13 cellular contexts compared by ENCODE assay signal in genomic region chr11:119699227-119699626, GRCh38. TPM values are rescaled to one million over a fixed set of nuclear protein-coding genes. Genes with fewer than 3 reads are reported as not detected.
A peak's percentile ranks its signal among the peaks of the same experiment; 100 is the strongest.
DNase-seq lines count a peak whose midpoint lies in the region; ATAC-seq and TF ChIP-seq lines count a peak whose summit lies in the region.
"Had no signal": no experiment of that assay in that cellular context is flagged by ENCODE, and none has a peak within 500 bp of the region (broad histone marks: within the 10 kb centered on the region; RNA-seq: fewer than 3 reads in every experiment).

No MANE protein-coding gene starts in this region.

- H3K36me3 ChIP-seq in esophagus (ENCODE audit: control insufficient read depth in 2 of 2, insufficient read depth in 2 of 2, low read length in 1 of 2) = no peaks in the 10 kb centered on the region
- no peaks in the 10 kb centered on the region for H3K36me3 ChIP-seq in left lung

- intact Hi-C loops in left lung (cut with DNase I) = no loop called here

- POLR2A ChIA-PET in GM10248 (lab: Yijun Ruan, JAX) = no interaction called here

- WGBS in esophagus, 2 donors = 26 to 43% methylated on average over 13 of the region's 13 CpGs

- H3K9me3 ChIP-seq in esophagus (ENCODE audit: control insufficient read depth in 2 of 2, insufficient read depth in 1 of 2, low read depth in 1 of 2, low read length in 1 of 2) = no peaks in the 10 kb centered on the region
- H3K9me3 ChIP-seq in left lung = no peaks in the 10 kb centered on the region

- CTCF ChIA-PET in GM10248 (lab: Yijun Ruan, JAX) = interaction anchor here (0.8 to 2.2 kb wide), 5 partner anchors 10 to 30 kb away, joined by 3 to 11 read pairs (median 6); partner anchors contain the start of gene NECTIN1

- H3K4me3 ChIP-seq in esophagus (ENCODE audit: low read depth in 1 of 2, low read length in 2 of 2) = no peak overlapping the region
- H3K4me3 ChIP-seq in left lung = no peak overlapping the region

- H3K27ac ChIP-seq in esophagus (ENCODE audit: low read depth in 2 of 2, low read length in 1 of 2) (peak overlapping the region; percentile 97 to 99), left lung (no peak overlapping the region)

- H3K27me3 ChIP-seq in esophagus (ENCODE audit: control insufficient read depth in 1 of 2, insufficient read depth in 2 of 2, low read length in 2 of 2) (no peaks in the 10 kb centered on the region), left lung (no peaks in the 10 kb centered on the region)

- peak; percentile 73 for DNase-seq in HT-29 (ENCODE audit: low spot score)
- DNase-seq in left lung = peak; percentile 68 to 81
- DNase-seq in stromal cell of bone marrow (ENCODE audit: low read depth) = peak; percentile 17
- no peak for DNase-seq in GF-D8 (lab: John Stamatoyannopoulos, UW)
- DNase-seq in GM10248 (ENCODE audit: extremely low spot score) = no peak
- no peak for DNase-seq in activated naive CD4-positive, alpha-beta T cell treated with anti-CD3 and anti-CD28 coated beads, Interleukin-2, amount 50 U/mL, for 16 hours
- DNase-seq: activated naive CD4-positive, alpha-beta T cell treated with anti-CD3 and anti-CD28 coated beads, Interleukin-2, amount 10 ng/mL, durations not matched to agents 7 days and 5 days; cortex of kidney; NCI-H146; NCI-H526 treated with DMSO at 0.1 percent for 48 hours; SHP77 had no signal

- H3K4me1 ChIP-seq in esophagus (ENCODE audit: control insufficient read depth in 2 of 2, insufficient read depth in 2 of 2, low read length in 1 of 2) = peaks cover 5 to 49% of the 10 kb centered on the region in 2 donors
- peaks cover 0 to 32% of the 10 kb centered on the region in 2 donors for H3K4me1 ChIP-seq in left lung

- ATAC-seq in left lung (peak; percentile 78), GM18870 (IDR thresholded peaks at IDR 0.05; ENCODE audit: unreplicated experiment) (no peak)

- no peak for TF ChIP-seq CTCF in left lung (IDR thresholded peaks at IDR 0.05)
- no peak for TF ChIP-seq CTCF in GM10248 (IDR thresholded peaks at IDR 0.05; ENCODE audit: control extremely low read depth, extremely low read depth, low read depth, missing control alignments)

RNA-seq across cellular contexts. Expression of gene NECTIN1, which starts 29.8 kb away (rescaled TPM):
- 38.9 and 46.5 TPM in 2 replicates for total RNA-seq in HT-29 (2014; rRNA removed; shearing (Covaris generic))
- polyA plus RNA-seq in esophagus = 10 to 100 TPM; 79.6 to 89.9 TPM
- 10 to 100 TPM; 13.0 to 13.8 TPM for total RNA-seq in left lung

Comparison
In these comparisons a context has a peak if more than half of its experiments do, and no peak if none do; other contexts are left out.
1. DNase-seq: peak in HT-29 (single experiment), left lung (2 of 2) and stromal cell of bone marrow (single experiment); none in GF-D8 (single experiment), GM10248 (single experiment) and activated naive CD4-positive, alpha-beta T cell treated with anti-CD3 and anti-CD28 coated beads, Interleukin-2, amount 50 U/mL, for 16 hours (single experiment).
2. H3K27ac ChIP-seq: peak in esophagus (2 of 2); none in left lung (0 of 2).